32 cellular contexts compared by ENCODE assay signal in genomic region chr2:171315781-171316180, GRCh38.
DNase-seq lines count a peak whose midpoint lies in the region; ATAC-seq and TF ChIP-seq lines count a peak whose summit lies in the region.
"Had no signal": no experiment of that assay in that cellular context is flagged by ENCODE, and none has a peak within 500 bp of the region (broad histone marks: within the 10 kb centered on the region; RNA-seq: fewer than 3 reads in every experiment).

No MANE protein-coding gene starts in this region.

- H3K27ac Mint-ChIP-seq in stimulated activated memory B cell treated with anti-CD40 and anti-IgM and Interleukin-4, amounts not matched to agents 10 μg/mL and 1 μg/mL and 100 μg/mL, for 72 hours, result peak overlapping the region; percentile 93
- H3K27ac Mint-ChIP-seq: activated CD8-positive, alpha-beta T cell treated with anti-CD3 and anti-CD28 coated beads for 36 hours; activated naive CD8-positive, alpha-beta T cell; T-helper 17 cell had no signal

- H3K4me3 ChIP-seq in NT2/D1 (ENCODE audit: insufficient read length, low read depth) (no peak overlapping the region), iPS-18a (ENCODE audit: low read length) (peak overlapping the region; percentile 23)
- H3K4me3 ChIP-seq: BLaER1, esophagus squamous epithelium, heart left ventricle, lower lobe of right lung, MG63, psoas muscle, upper lobe of left lung had no signal

- H3K9ac ChIP-seq in NT2/D1 (ENCODE audit: insufficient read length, low read depth) (peak overlapping the region; percentile 39), iPS-18a (ENCODE audit: low read length) (peak overlapping the region; percentile 68)
- H3K9ac ChIP-seq: BLaER1 had no signal

- in situ Hi-C loops in GM13976 (cut with MboI; ENCODE audit: low sequenced_read_pairs, unreplicated experiment), result loop anchor here (10.0 kb wide), 1 partner anchor 151 kb away; the partner anchor contains the start of gene TLK1

- peaks cover 24% of the 10 kb centered on the region for H3K36me3 Mint-ChIP-seq in stimulated activated memory B cell treated with anti-CD40 and anti-IgM and Interleukin-4, amounts not matched to agents 10 μg/mL and 1 μg/mL and 100 μg/mL, for 72 hours

- H3K9me3 Mint-ChIP-seq in stimulated activated memory B cell treated with anti-CD40 and anti-IgM and Interleukin-4, amounts not matched to agents 10 μg/mL and 1 μg/mL and 100 μg/mL, for 72 hours, result peaks cover 5% of the 10 kb centered on the region

- no peak overlapping the region for H3K4me3 Mint-ChIP-seq in stimulated activated memory B cell treated with anti-CD40 and anti-IgM and Interleukin-4, amounts not matched to agents 10 μg/mL and 1 μg/mL and 100 μg/mL, for 72 hours
- H3K4me3 Mint-ChIP-seq: activated CD8-positive, alpha-beta T cell treated with anti-CD3 and anti-CD28 coated beads for 36 hours; activated naive CD8-positive, alpha-beta T cell; naive thymus-derived CD8-positive, alpha-beta T cell; T-helper 17 cell had no signal

- H3K9me3 ChIP-seq in NT2/D1 (ENCODE audit: insufficient read depth, low read length) (peaks cover 32% of the 10 kb centered on the region; the same call in 1 of the 2 replicates), iPS-18a (ENCODE audit: control insufficient read depth, low read depth, low read length) (peaks cover 6% of the 10 kb centered on the region)
- H3K9me3 ChIP-seq: lower lobe of right lung had no signal

- H3K4me1 Mint-ChIP-seq in stimulated activated memory B cell treated with anti-CD40 and anti-IgM and Interleukin-4, amounts not matched to agents 10 μg/mL and 1 μg/mL and 100 μg/mL, for 72 hours, result peaks cover 56% of the 10 kb centered on the region

- H3K27me3 Mint-ChIP-seq in stimulated activated memory B cell treated with anti-CD40 and anti-IgM and Interleukin-4, amounts not matched to agents 10 μg/mL and 1 μg/mL and 100 μg/mL, for 72 hours, result no peaks in the 10 kb centered on the region
- H3K27me3 Mint-ChIP-seq: activated CD8-positive, alpha-beta T cell treated with anti-CD3 and anti-CD28 coated beads for 36 hours; activated naive CD8-positive, alpha-beta T cell; naive thymus-derived CD8-positive, alpha-beta T cell; T-helper 17 cell had no signal

- H3K27ac ChIP-seq in caudate nucleus (ENCODE audit: low read depth, low read length) (peak overlapping the region; percentile 60), iPS-18a (ENCODE audit: low read length) (peak overlapping the region; percentile 94)
- H3K27ac ChIP-seq: BLaER1, esophagus squamous epithelium, heart left ventricle, lower lobe of right lung, psoas muscle, upper lobe of left lung had no signal

- H3K36me3 ChIP-seq in NT2/D1 (ENCODE audit: insufficient read depth, insufficient read length, low read length) (no peaks in the 10 kb centered on the region), iPS-18a (ENCODE audit: control insufficient read depth, low read depth, low read length) (no peaks in the 10 kb centered on the region)
- H3K36me3 ChIP-seq: heart left ventricle, lower lobe of right lung, MG63, upper lobe of left lung had no signal

- no peak for TF ChIP-seq CTCF in GM13976 (IDR thresholded peaks at IDR 0.05; ENCODE audit: borderline replicate concordance, control extremely low read depth, extremely low read depth, insufficient read depth, missing control alignments)

- H3K27me3 ChIP-seq in NT2/D1 (ENCODE audit: insufficient read depth, insufficient read length) (no peaks in the 10 kb centered on the region), iPS-18a (ENCODE audit: control insufficient read depth, insufficient read depth, low read length) (no peaks in the 10 kb centered on the region)
- H3K27me3 ChIP-seq: BLaER1, esophagus squamous epithelium, heart left ventricle, MG63, upper lobe of left lung had no signal

- no peak for ATAC-seq in stimulated activated memory B cell treated with anti-CD40 and anti-IgM and Interleukin-4, amounts not matched to agents 10 μg/mL and 1 μg/mL and 100 μg/mL, for 72 hours
- ATAC-seq in HG03457 (IDR thresholded peaks at IDR 0.05; ENCODE audit: unreplicated experiment) (no peak), GM18498 (IDR thresholded peaks at IDR 0.05; ENCODE audit: unreplicated experiment) (no peak)
- ATAC-seq: activated CD8-positive, alpha-beta T cell treated with anti-CD3 and anti-CD28 coated beads for 36 hours; heart left ventricle; lower lobe of right lung; naive thymus-derived CD8-positive, alpha-beta T cell; Panc1; psoas muscle; SK-N-SH treated with all-trans-retinoic acid at 6 μM for 48 hours; T-helper 17 cell had no signal

- H3K4me1 ChIP-seq in NT2/D1 (ENCODE audit: insufficient read depth, insufficient read length) (peaks cover 5% of the 10 kb centered on the region), iPS-18a (ENCODE audit: control insufficient read depth, low read depth, low read length) (peaks cover 64% of the 10 kb centered on the region)
- H3K4me1 ChIP-seq: BLaER1, lower lobe of right lung, upper lobe of left lung had no signal

- DNase-seq in NT2/D1 (ENCODE audit: low read depth, low spot score), result no peak
- DNase-seq in caudate nucleus (lab: John Stamatoyannopoulos, UW), result peak in 1 of 61 donors; percentile 19
- DNase-seq in GM13976 (ENCODE audit: low spot score), result no peak
- DNase-seq in stimulated activated CD4-positive, alpha-beta T cell treated with anti-CD3 and anti-CD28 coated beads, Interleukin-4, amount 100 ng/mL, for 4 hours, result no peak
- DNase-seq: activated CD8-positive, alpha-beta T cell treated with anti-CD3 and anti-CD28 coated beads for 36 hours; anterior cingulate cortex; cortex of kidney; DMS53; esophagus squamous epithelium; foreskin melanocyte; heart left ventricle; KG1; lower lobe of right lung; MG63; naive thymus-derived CD8-positive, alpha-beta T cell; NCI-H2081; NCI-H226; NCI-H69; occipital lobe; psoas muscle; Right ventricle myocardium superior; stimulated activated CD4-positive, alpha-beta T cell treated with anti-CD3 and anti-CD28 coated beads, Interleukin-4, amount 100 ng/mL, for 1 hour; T-helper 17 cell; upper lobe of left lung had no signal
